12 cellular contexts compared by ENCODE assay signal in genomic region chr5:9924614-9925013, GRCh38.
DNase-seq lines count a peak whose midpoint lies in the region; ATAC-seq and TF ChIP-seq lines count a peak whose summit lies in the region.
"Had no signal": no experiment of that assay in that cellular context is flagged by ENCODE, and none has a peak within 500 bp of the region (broad histone marks: within the 10 kb centered on the region; RNA-seq: fewer than 3 reads in every experiment).

No MANE protein-coding gene starts in this region.

- no peaks in the 10 kb centered on the region for H3K27me3 Mint-ChIP-seq in nephron progenitor cell (ENCODE audit: low read depth, poor library complexity)
- no peaks in the 10 kb centered on the region for H3K27me3 Mint-ChIP-seq in activated CD4-positive, alpha-beta T cell treated with anti-CD3 and anti-CD28 coated beads, Interleukin-2, amount 10 ng/mL, durations not matched to agents 24 days and 14 days

- ATAC-seq in GM18909 (IDR thresholded peaks at IDR 0.05; ENCODE audit: poor library complexity, unreplicated experiment) (peak; percentile 86), HG03432 (IDR thresholded peaks at IDR 0.05; ENCODE audit: unreplicated experiment) (peak; percentile 92), heart right ventricle (no peak)
- ATAC-seq: HepG2 had no signal

- no peak overlapping the region for H3K27ac ChIP-seq in heart right ventricle
- H3K27ac ChIP-seq: vagina had no signal

- H3K36me3 ChIP-seq in heart right ventricle: no peaks in the 10 kb centered on the region
- H3K36me3 ChIP-seq: vagina had no signal

- no peak overlapping the region for H3K27ac Mint-ChIP-seq in nephron progenitor cell
- H3K27ac Mint-ChIP-seq in activated CD4-positive, alpha-beta T cell treated with anti-CD3 and anti-CD28 coated beads, Interleukin-2, amount 10 ng/mL, durations not matched to agents 24 days and 14 days: no peak overlapping the region
- H3K27ac Mint-ChIP-seq: activated naive CD4-positive, alpha-beta T cell treated with anti-CD3 and anti-CD28 coated beads, Interleukin-2, amount 50 U/mL, for 24 hours had no signal

- H3K9me3 Mint-ChIP-seq in nephron progenitor cell: peaks cover 25% of the 10 kb centered on the region
- H3K9me3 Mint-ChIP-seq in activated CD4-positive, alpha-beta T cell treated with anti-CD3 and anti-CD28 coated beads, Interleukin-2, amount 10 ng/mL, durations not matched to agents 24 days and 14 days: peaks cover 4% of the 10 kb centered on the region

- no peak for TF ChIP-seq CTCF in retinal pigment epithelial cell (conservative IDR thresholded peaks at IDR 0.05; ENCODE audit: low read depth, low read length)
- TF ChIP-seq CTCF in nephron progenitor cell (IDR thresholded peaks at IDR 0.05): no peak
- no peak for TF ChIP-seq CTCF in heart right ventricle (IDR thresholded peaks at IDR 0.05)

- intact Hi-C loops in activated CD4-positive, alpha-beta T cell treated with anti-CD3 and anti-CD28 coated beads, Interleukin-2, amount 10 ng/mL, durations not matched to agents 24 days and 14 days (cut with micrococcal nuclease): no loop called here
- intact Hi-C loops in heart right ventricle (cut with DNase I): no loop called here

- DNase-seq in amniotic stem cell (lab: John Stamatoyannopoulos, UW): peak; percentile 81
- peak; percentile 88 for DNase-seq in retinal pigment epithelial cell (ENCODE audit: low read depth)
- no peak for DNase-seq in nephron progenitor cell
- DNase-seq in cerebellar nuclear complex (lab: John Stamatoyannopoulos, UW): no peak
- DNase-seq in activated CD4-positive, alpha-beta T cell treated with anti-CD3 and anti-CD28 coated beads, Interleukin-2, amount 10 ng/mL, durations not matched to agents 24 days and 14 days: no peak
- DNase-seq in heart right ventricle: no peak

- peaks cover 0 to 35% (median 9%) of the 10 kb centered on the region in 11 donors for H3K9me3 ChIP-seq in heart right ventricle

- H3K36me3 Mint-ChIP-seq in nephron progenitor cell (ENCODE audit: low read depth): peaks cover 15% of the 10 kb centered on the region
- peaks cover 2% of the 10 kb centered on the region for H3K36me3 Mint-ChIP-seq in activated CD4-positive, alpha-beta T cell treated with anti-CD3 and anti-CD28 coated beads, Interleukin-2, amount 10 ng/mL, durations not matched to agents 24 days and 14 days (ENCODE audit: low read depth)

- H3K4me1 Mint-ChIP-seq in nephron progenitor cell: peaks cover 41% of the 10 kb centered on the region
- H3K4me1 Mint-ChIP-seq in activated CD4-positive, alpha-beta T cell treated with anti-CD3 and anti-CD28 coated beads, Interleukin-2, amount 10 ng/mL, durations not matched to agents 24 days and 14 days: no peaks in the 10 kb centered on the region
- H3K4me1 Mint-ChIP-seq: activated naive CD4-positive, alpha-beta T cell treated with anti-CD3 and anti-CD28 coated beads, Interleukin-2, amount 50 U/mL, for 24 hours had no signal

- H3K4me3 ChIP-seq in retinal pigment epithelial cell (ENCODE audit: low read length): no peak overlapping the region
- no peak overlapping the region for H3K4me3 ChIP-seq in heart right ventricle
- H3K4me3 ChIP-seq: vagina had no signal

- H3K4me1 ChIP-seq in heart right ventricle: no peaks in the 10 kb centered on the region
- H3K4me1 ChIP-seq: vagina had no signal

- H3K4me3 Mint-ChIP-seq in nephron progenitor cell: no peak overlapping the region
- no peak overlapping the region for H3K4me3 Mint-ChIP-seq in activated CD4-positive, alpha-beta T cell treated with anti-CD3 and anti-CD28 coated beads, Interleukin-2, amount 10 ng/mL, durations not matched to agents 24 days and 14 days
- H3K4me3 Mint-ChIP-seq: activated naive CD4-positive, alpha-beta T cell treated with anti-CD3 and anti-CD28 coated beads, Interleukin-2, amount 50 U/mL, for 24 hours; neural crest cell had no signal

- 65 to 68% methylated on average over 2 of the region's 2 CpGs for WGBS in heart right ventricle, 2 donors

- no peaks in the 10 kb centered on the region for H3K27me3 ChIP-seq in heart right ventricle
- H3K27me3 ChIP-seq: vagina had no signal

Comparison
In these comparisons a context has a peak if more than half of its experiments do, and no peak if none do; other contexts are left out.
1. ATAC-seq: peak in GM18909 (single experiment) and HG03432 (single experiment); none in heart right ventricle (0 of 8).
2. DNase-seq: peak in amniotic stem cell (single experiment) and retinal pigment epithelial cell (single experiment); none in nephron progenitor cell (single experiment), cerebellar nuclear complex (0 of 2), activated CD4-positive, alpha-beta T cell treated with anti-CD3 and anti-CD28 coated beads, Interleukin-2, amount 10 ng/mL, durations not matched to agents 24 days and 14 days (single experiment) and heart right ventricle (0 of 2).